ENCODE assay signal across 9 cellular contexts in the genomic region with DNA sequence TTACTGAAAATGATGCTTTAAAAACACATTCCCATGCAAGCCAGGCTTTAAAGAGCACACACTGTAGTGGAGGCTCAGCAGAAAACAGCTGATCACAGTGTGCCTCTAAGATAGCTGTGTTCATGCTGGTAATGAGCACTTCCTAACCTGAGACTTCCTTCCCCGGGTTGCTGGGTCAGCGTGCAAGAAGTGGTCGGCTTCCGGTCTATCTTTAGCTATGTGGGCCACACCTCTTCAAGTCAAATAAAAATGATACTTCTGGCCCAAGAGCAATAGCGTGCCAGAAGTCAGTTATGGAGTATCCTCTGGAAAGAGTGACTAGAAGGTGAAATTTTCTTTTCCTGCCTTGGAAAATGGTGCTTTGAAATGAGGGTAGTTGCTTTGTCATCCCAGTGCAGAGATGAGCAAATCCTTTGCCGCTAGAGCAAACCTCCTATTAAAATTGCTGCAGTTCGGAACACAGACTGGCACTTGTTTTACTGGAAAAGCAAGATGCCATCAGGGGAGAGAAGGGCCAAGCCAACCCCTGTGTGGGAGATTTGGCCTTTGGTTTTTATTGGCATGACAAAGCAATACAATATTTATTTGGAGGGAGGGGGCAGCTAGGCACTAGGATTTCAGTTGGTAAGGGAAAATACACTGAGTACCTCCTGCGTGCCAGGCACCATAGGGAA.
DNase-seq lines count a peak whose midpoint lies in the region; FAIRE-seq and TF ChIP-seq lines count a peak whose summit lies in the region.
"Had no signal": no experiment of that assay in that cellular context is flagged by ENCODE, and none has a peak within 500 bp of the region (broad histone marks: within the 10 kb centered on the region; RNA-seq: fewer than 3 reads in every experiment).

No MANE protein-coding gene starts in this region.

- H3K9me2 ChIP-seq in PC-9 (ENCODE audit: insufficient read depth), result no peaks in the 10 kb centered on the region

- H3K4me3 ChIP-seq in PC-9, result peak overlapping the region; percentile 50
- H3K4me3 ChIP-seq in esophagus (ENCODE audit: low read depth in 1 of 2, low read length in 2 of 2), result no peak overlapping the region

- no TSS peak for BruUV-seq in PC-9 (replicated peaks; lab: Mats Ljungman, UMichigan)

- FAIRE-seq in frontal cortex (lab: Jason Lieb, UNC), result no peak

- CTCF ChIA-PET in PC-9 (lab: Charles Lee), result interaction anchor here (0.6 kb wide), 1 partner anchor 51 kb away, joined by 4 read pairs; no protein-coding TSS in a partner anchor

- 0 out of 2 replicates have a peak, but pooled peaks have one; percentile 8 for TF ChIP-seq CTCF in PC-9 (conservative IDR thresholded peaks at IDR 0.05)

- H3K9me3 ChIP-seq in PC-9 (ENCODE audit: insufficient read depth, low read depth) (no peaks in the 10 kb centered on the region), esophagus (ENCODE audit: control insufficient read depth in 2 of 2, insufficient read depth in 1 of 2, low read depth in 1 of 2, low read length in 1 of 2) (no peaks in the 10 kb centered on the region)

- peaks cover 21% of the 10 kb centered on the region; the same call in 1 of the 2 replicates for H3K36me3 ChIP-seq in PC-9 (ENCODE audit: low read depth)
- peaks cover 0 to 9% of the 10 kb centered on the region in 2 donors for H3K36me3 ChIP-seq in esophagus (ENCODE audit: control insufficient read depth in 2 of 2, insufficient read depth in 2 of 2, low read length in 1 of 2)

- H3F3A ChIP-seq in PC-9 (ENCODE audit: insufficient read depth, low read depth), result peaks cover 60% of the 10 kb centered on the region

- intact Hi-C loops in PC-9 (cut with micrococcal nuclease; ENCODE audit: unreplicated experiment) (loop anchor here (1.0 to 2.0 kb wide), 3 partner anchors 23 to 64 kb away; a partner anchor contains a TSS), posterior vena cava (cut with DNase I) (loop anchor here in 1 of 2 donors (10.0 kb wide), 1 partner anchor 50 kb away; no protein-coding TSS in a partner anchor)

- H3K27ac ChIP-seq in PC-9 (peak overlapping the region; percentile 95), esophagus (ENCODE audit: low read depth in 2 of 2, low read length in 1 of 2) (peak overlapping the region; percentile 91 to 97)

- H3K79me2 ChIP-seq in PC-9 (ENCODE audit: low read depth), result peaks cover 90% of the 10 kb centered on the region

- 19 to 26% methylated on average over 8 of the region's 8 CpGs for WGBS in esophagus, 2 donors

- H3K27me3 ChIP-seq in PC-9 (ENCODE audit: insufficient read depth, low read depth) (no peaks in the 10 kb centered on the region), esophagus (ENCODE audit: control insufficient read depth in 1 of 2, insufficient read depth in 2 of 2, low read length in 2 of 2) (no peaks in the 10 kb centered on the region)

- peak overlapping the region; percentile 85 for H3K4me2 ChIP-seq in PC-9

- peak overlapping the region; percentile 40; the same call in 1 of the 2 replicates for H2AFZ ChIP-seq in PC-9

- POLR2A ChIA-PET in PC-9 (lab: Charles Lee; ENCODE audit: unreplicated experiment), result interaction anchor here (0.5 to 0.9 kb wide), 4 partner anchors 23 to 324 kb away, joined by 3 to 7 read pairs (median 5); no protein-coding TSS in a partner anchor

- peaks cover 6% of the 10 kb centered on the region; the same call in 1 of the 2 replicates for H4K20me1 ChIP-seq in PC-9 (ENCODE audit: insufficient read depth)

- H3K4me1 ChIP-seq in PC-9 (replicated peaks; ENCODE audit: insufficient read depth) (peaks cover 65% of the 10 kb centered on the region), esophagus (ENCODE audit: control insufficient read depth in 2 of 2, insufficient read depth in 2 of 2, low read length in 1 of 2) (peaks cover 6 to 14% of the 10 kb centered on the region in 2 donors)

- peak; percentile 60 for DNase-seq in Daoy (ENCODE audit: low read depth)
- peak; percentile 66 to 98 for DNase-seq in PC-9
- DNase-seq in pons (ENCODE audit: low spot score), result peak; percentile 51
- no peak for DNase-seq in frontal cortex (ENCODE audit: low spot score in 2 of 2)
- no peak for DNase-seq in stimulated activated naive CD4-positive, alpha-beta T cell treated with Interleukin-2 at 50 U/mL for 16 hours (lab: John Stamatoyannopoulos, UW)
- no peak for DNase-seq in SKM-1 treated with dmso at 0.1 percent for 144 hours (lab: John Stamatoyannopoulos, UW; ENCODE audit: unreplicated experiment)
- DNase-seq in posterior vena cava (ENCODE audit: low spot score), result no peak
- DNase-seq: GOT3 had no signal

Comparison
In these comparisons a context has a peak if more than half of its experiments do, and no peak if none do; other contexts are left out.
1. DNase-seq: peak in Daoy (single experiment), PC-9 (2 of 2) and pons (single experiment); none in frontal cortex (0 of 2), stimulated activated naive CD4-positive, alpha-beta T cell treated with Interleukin-2 at 50 U/mL for 16 hours (single experiment), SKM-1 treated with dmso at 0.1 percent for 144 hours (single experiment) and posterior vena cava (single experiment).